11 cellular contexts compared by ENCODE assay signal in genomic region chr7:36279251-36279925, GRCh38.
DNase-seq lines count a peak whose midpoint lies in the region; ATAC-seq and TF ChIP-seq lines count a peak whose summit lies in the region.
"Had no signal": no experiment of that assay in that cellular context is flagged by ENCODE, and none has a peak within 500 bp of the region (broad histone marks: within the 10 kb centered on the region; RNA-seq: fewer than 3 reads in every experiment).

No MANE protein-coding gene starts in this region.

- DNase-seq in AG04450 (ENCODE audit: low read depth, low spot score) = no peak
- no peak for DNase-seq in stimulated activated naive CD8-positive, alpha-beta T cell treated with anti-CD3 and anti-CD28 coated beads, Interleukin-15, amount 100 ng/mL, for 72 hours
- no peak for DNase-seq in iPS-NIHi11 (ENCODE audit: low spot score)
- no peak for DNase-seq in SW480 (ENCODE audit: low spot score)
- DNase-seq in NCI-H524 treated with DMSO at 0.1 percent for 48 hours (lab: John Stamatoyannopoulos, UW) = no peak
- DNase-seq: NCI-H2029 treated with DMSO at 0.1 percent for 48 hours had no signal

- H3K4me3 ChIP-seq in AG04450 (ENCODE audit: low read depth, low read length) = no peak overlapping the region
- H3K4me3 ChIP-seq: lung, suprapubic skin had no signal

- POLR2A ChIA-PET in AG04450 (lab: Yijun Ruan, JAX) = no interaction called here

- H3K4me1 Mint-ChIP-seq in dendritic cell treated with granulocyte-macrophage colony-stimulating factor and Interleukin-4, amounts not matched to agents 40 ng/mL and 50 ng/mL, for 4 days (ENCODE audit: low read depth) = peaks cover 68% of the 10 kb centered on the region
- H3K4me1 Mint-ChIP-seq in stimulated activated naive CD8-positive, alpha-beta T cell treated with anti-CD3 and anti-CD28 coated beads, Interleukin-15, amount 100 ng/mL, for 72 hours = peaks cover 19% of the 10 kb centered on the region

- no peak overlapping the region for H3K4me3 Mint-ChIP-seq in dendritic cell treated with granulocyte-macrophage colony-stimulating factor and Interleukin-4, amounts not matched to agents 40 ng/mL and 50 ng/mL, for 4 days
- H3K4me3 Mint-ChIP-seq in stimulated activated naive CD8-positive, alpha-beta T cell treated with anti-CD3 and anti-CD28 coated beads, Interleukin-15, amount 100 ng/mL, for 72 hours = no peak overlapping the region

- intact Hi-C loops in dendritic cell treated with granulocyte-macrophage colony-stimulating factor and Interleukin-4, amounts not matched to agents 40 ng/mL and 50 ng/mL, for 4 days (cut with micrococcal nuclease) = no loop called here

- no peak for TF ChIP-seq CTCF in AG04450 (IDR thresholded peaks at IDR 0.05; ENCODE audit: low read depth, low read length)

- no peaks in the 10 kb centered on the region for H3K27me3 Mint-ChIP-seq in dendritic cell treated with granulocyte-macrophage colony-stimulating factor and Interleukin-4, amounts not matched to agents 40 ng/mL and 50 ng/mL, for 4 days
- H3K27me3 Mint-ChIP-seq in stimulated activated naive CD8-positive, alpha-beta T cell treated with anti-CD3 and anti-CD28 coated beads, Interleukin-15, amount 100 ng/mL, for 72 hours = no peaks in the 10 kb centered on the region

- ATAC-seq in GM19328 (IDR thresholded peaks at IDR 0.05; ENCODE audit: unreplicated experiment) (peak; percentile 64), HG03108 (IDR thresholded peaks at IDR 0.05; ENCODE audit: unreplicated experiment) (peak; percentile 71)
- ATAC-seq in stimulated activated naive CD8-positive, alpha-beta T cell treated with anti-CD3 and anti-CD28 coated beads, Interleukin-15, amount 100 ng/mL, for 72 hours = no peak

- H3K27ac ChIP-seq in AG04450 (ENCODE audit: low read depth, low read length) = peak overlapping the region; percentile 87
- H3K27ac ChIP-seq: suprapubic skin had no signal

- no peaks in the 10 kb centered on the region for H3K27me3 ChIP-seq in AG04450 (ENCODE audit: control insufficient read depth, insufficient read depth, low read length)
- H3K27me3 ChIP-seq: suprapubic skin had no signal

- H3K9me3 Mint-ChIP-seq in dendritic cell treated with granulocyte-macrophage colony-stimulating factor and Interleukin-4, amounts not matched to agents 40 ng/mL and 50 ng/mL, for 4 days = no peaks in the 10 kb centered on the region
- H3K9me3 Mint-ChIP-seq in stimulated activated naive CD8-positive, alpha-beta T cell treated with anti-CD3 and anti-CD28 coated beads, Interleukin-15, amount 100 ng/mL, for 72 hours = no peaks in the 10 kb centered on the region

- H3K9me3 ChIP-seq in AG04450 (ENCODE audit: control insufficient read depth, insufficient read depth, low read length) = no peaks in the 10 kb centered on the region
- H3K9me3 ChIP-seq: suprapubic skin had no signal

- H3K36me3 Mint-ChIP-seq in dendritic cell treated with granulocyte-macrophage colony-stimulating factor and Interleukin-4, amounts not matched to agents 40 ng/mL and 50 ng/mL, for 4 days (ENCODE audit: low read depth) = peaks cover 7% of the 10 kb centered on the region

- CTCF ChIA-PET in AG04450 (lab: Charles Lee) = interaction anchor here (1.0 to 2.3 kb wide), 2 partner anchors 12 to 294 kb away, joined by 4 to 6 read pairs; no protein-coding TSS in a partner anchor

- H3K27ac Mint-ChIP-seq in dendritic cell treated with granulocyte-macrophage colony-stimulating factor and Interleukin-4, amounts not matched to agents 40 ng/mL and 50 ng/mL, for 4 days = peak overlapping the region; percentile 33
- H3K27ac Mint-ChIP-seq in stimulated activated naive CD8-positive, alpha-beta T cell treated with anti-CD3 and anti-CD28 coated beads, Interleukin-15, amount 100 ng/mL, for 72 hours = no peak overlapping the region
